13 cellular contexts compared by ENCODE assay signal in the genomic region with DNA sequence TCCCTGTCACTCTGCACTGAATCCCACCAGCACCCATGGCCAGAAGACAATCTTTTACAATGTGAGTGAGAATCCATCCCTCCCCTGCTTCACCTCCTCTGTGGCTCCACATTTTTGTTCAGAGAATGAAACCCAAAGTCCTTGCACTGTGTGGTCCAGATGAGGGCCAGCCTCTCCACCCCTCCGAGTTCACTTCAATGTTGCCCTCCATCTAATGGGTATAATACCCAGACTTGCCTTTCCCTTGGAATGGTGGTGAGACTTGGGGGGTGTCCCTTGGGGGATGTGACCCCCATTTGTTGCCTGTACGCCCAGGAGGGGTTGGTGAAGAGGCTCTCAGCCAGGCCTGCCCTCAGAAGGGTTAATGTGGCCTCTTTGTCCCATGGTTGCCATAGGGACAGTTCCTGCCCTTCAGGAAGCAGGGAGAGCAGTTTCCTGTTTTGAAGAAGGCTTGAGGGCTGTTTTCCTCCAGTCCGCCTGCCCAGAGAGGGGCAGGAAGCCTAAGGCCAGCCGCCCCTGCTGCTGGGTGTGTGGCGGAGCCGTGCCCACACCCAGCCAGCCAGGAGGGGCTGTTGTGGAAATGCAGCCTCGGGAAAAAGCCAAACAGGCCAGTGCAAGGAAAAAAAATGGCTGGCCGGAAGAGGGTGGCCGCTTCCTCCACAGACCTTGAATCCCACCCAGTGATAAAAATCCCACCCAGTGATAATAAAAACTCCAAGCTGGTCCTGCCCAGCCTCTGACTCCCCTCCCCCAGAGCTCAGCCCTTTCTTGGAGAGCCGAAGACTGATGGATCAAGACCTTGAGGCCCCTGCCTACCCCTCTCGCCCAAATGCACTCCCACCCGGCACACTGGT. TPM values are rescaled to one million over a fixed set of nuclear protein-coding genes. Genes with fewer than 3 reads are reported as not detected.
DNase-seq lines count a peak whose midpoint lies in the region; ATAC-seq lines count a peak whose summit lies in the region.
"Had no signal": no experiment of that assay in that cellular context is flagged by ENCODE, and none has a peak within 500 bp of the region (broad histone marks: within the 10 kb centered on the region; RNA-seq: fewer than 3 reads in every experiment).

No MANE protein-coding gene starts in this region.

- peak; percentile 20 for DNase-seq in NCI-H748 (lab: John Stamatoyannopoulos, UW; ENCODE audit: unreplicated experiment)
- DNase-seq in NCI-H748 treated with DMSO at 0.1 percent for 48 hours (lab: John Stamatoyannopoulos, UW): no peak
- DNase-seq in dermis microvascular lymphatic vessel endothelial cell (ENCODE audit: low read depth in 2 of 2): peak; percentile 90 to 97
- no peak for DNase-seq in left lobe of liver (ENCODE audit: low spot score)
- no peak for DNase-seq in amniotic stem cell (lab: John Stamatoyannopoulos, UW)
- no peak for DNase-seq in activated CD8-positive, alpha-beta memory T cell treated with anti-CD3 and anti-CD28 coated beads for 24 hours
- DNase-seq: NCI-H345 had no signal

- H3K4me1 Mint-ChIP-seq in stimulated activated memory B cell treated with anti-CD40 and anti-IgM and Interleukin-4, amounts not matched to agents 10 μg/mL and 1 μg/mL and 100 μg/mL, for 72 hours: peaks cover 10% of the 10 kb centered on the region
- H3K4me1 Mint-ChIP-seq: central memory CD8-positive, alpha-beta T cell had no signal

- no peak overlapping the region for H3K4me3 Mint-ChIP-seq in stimulated activated memory B cell treated with anti-CD40 and anti-IgM and Interleukin-4, amounts not matched to agents 10 μg/mL and 1 μg/mL and 100 μg/mL, for 72 hours
- H3K4me3 Mint-ChIP-seq: activated T-cell treated with anti-CD3 and anti-CD28 coated beads, Interleukin-2, amount 50 U/mL, for 72 hours; central memory CD8-positive, alpha-beta T cell; memory B cell had no signal

- peaks cover 56% of the 10 kb centered on the region for H3K27me3 Mint-ChIP-seq in stimulated activated memory B cell treated with anti-CD40 and anti-IgM and Interleukin-4, amounts not matched to agents 10 μg/mL and 1 μg/mL and 100 μg/mL, for 72 hours

- ATAC-seq in left lobe of liver (peak; percentile 10), GM21737 (IDR thresholded peaks at IDR 0.05; ENCODE audit: unreplicated experiment) (no peak)
- no peak for ATAC-seq in stimulated activated memory B cell treated with anti-CD40 and anti-IgM and Interleukin-4, amounts not matched to agents 10 μg/mL and 1 μg/mL and 100 μg/mL, for 72 hours

- no peaks in the 10 kb centered on the region for H3K36me3 Mint-ChIP-seq in stimulated activated memory B cell treated with anti-CD40 and anti-IgM and Interleukin-4, amounts not matched to agents 10 μg/mL and 1 μg/mL and 100 μg/mL, for 72 hours

- H3K27ac Mint-ChIP-seq in stimulated activated memory B cell treated with anti-CD40 and anti-IgM and Interleukin-4, amounts not matched to agents 10 μg/mL and 1 μg/mL and 100 μg/mL, for 72 hours: peak overlapping the region; percentile 4
- H3K27ac Mint-ChIP-seq: activated T-cell treated with anti-CD3 and anti-CD28 coated beads, Interleukin-2, amount 50 U/mL, for 72 hours; memory B cell; progenitor cell of endocrine pancreas had no signal

- no peaks in the 10 kb centered on the region for H3K9me3 Mint-ChIP-seq in stimulated activated memory B cell treated with anti-CD40 and anti-IgM and Interleukin-4, amounts not matched to agents 10 μg/mL and 1 μg/mL and 100 μg/mL, for 72 hours
- H3K9me3 Mint-ChIP-seq: activated T-cell treated with anti-CD3 and anti-CD28 coated beads, Interleukin-2, amount 50 U/mL, for 72 hours; central memory CD8-positive, alpha-beta T cell had no signal

RNA-seq across cellular contexts. Expression of a gene that starts 14.6 kb away (rescaled TPM):
- total RNA-seq in dermis microvascular lymphatic vessel endothelial cell (86.3 and 122 TPM in 2 replicates), left lobe of liver (4.2 TPM)
- total RNA-seq: activated T-cell treated with anti-CD3 and anti-CD28 coated beads, Interleukin-2, amount 50 U/mL, for 72 hours had no signal

Comparison
In these comparisons a context has a peak if more than half of its experiments do, and no peak if none do; other contexts are left out.
1. DNase-seq: peak in NCI-H748 (single experiment) and dermis microvascular lymphatic vessel endothelial cell (2 of 2); none in NCI-H748 treated with DMSO at 0.1 percent for 48 hours (single experiment), left lobe of liver (single experiment), amniotic stem cell (single experiment) and activated CD8-positive, alpha-beta memory T cell treated with anti-CD3 and anti-CD28 coated beads for 24 hours (single experiment).
2. RNA of a gene that starts 14.6 kb away (total RNA-seq): 86.3 to 122 TPM in dermis microvascular lymphatic vessel endothelial cell; 4.2 TPM in left lobe of liver (single experiment); every median in the first group is over 10 times any median in the second.